ENCODE assay signal across 1 cellular context in genomic region chr1:2475571-2475970, GRCh38.
TF ChIP-seq lines count a peak whose summit lies in the region.

No MANE protein-coding gene starts in this region.

TF ChIP-seq in WTC11, 78 proteins besides CTCF, POLR2A, EP300 and RAD21 (continued from another document):
- no peak for TF ChIP-seq ZSCAN18 (CRISPR knock-in tag; IDR thresholded peaks at IDR 0.05)
- no peak for TF ChIP-seq SMAD3 (CRISPR knock-in tag; IDR thresholded peaks at IDR 0.05; ENCODE audit: borderline replicate concordance)
- TF ChIP-seq RELA (CRISPR knock-in tag; IDR thresholded peaks at IDR 0.05; ENCODE audit: borderline replicate concordance) = no peak
- no peak for TF ChIP-seq AR (CRISPR knock-in tag; IDR thresholded peaks at IDR 0.05)
- TF ChIP-seq ZNF281 (CRISPR knock-in tag; IDR thresholded peaks at IDR 0.05) = no peak
- no peak for TF ChIP-seq EMX1 (CRISPR knock-in tag; IDR thresholded peaks at IDR 0.05)
- no peak for TF ChIP-seq ZNF263 (CRISPR knock-in tag; IDR thresholded peaks at IDR 0.05; ENCODE audit: low read depth)
- TF ChIP-seq HMGXB4 (CRISPR knock-in tag; IDR thresholded peaks at IDR 0.05) = no peak
- TF ChIP-seq JUN (CRISPR knock-in tag; IDR thresholded peaks at IDR 0.05) = no peak
- TF ChIP-seq OVOL2 (CRISPR knock-in tag; IDR thresholded peaks at IDR 0.05; ENCODE audit: borderline replicate concordance) = no peak
- TF ChIP-seq NR1H2 (CRISPR knock-in tag; IDR thresholded peaks at IDR 0.05) = no peak
- TF ChIP-seq E2F1 (CRISPR knock-in tag; IDR thresholded peaks at IDR 0.05) = no peak
- no peak for TF ChIP-seq PRDM15 (CRISPR knock-in tag; IDR thresholded peaks at IDR 0.05)
